Comparison of ENCODE assay signal across 1 cellular context in genomic region chr22:46595545-46595944, GRCh38.
TF ChIP-seq lines count a peak whose summit lies in the region.

No MANE protein-coding gene starts in this region.

TF ChIP-seq in K562, 482 proteins besides CTCF, POLR2A, EP300 and RAD21:
- TF ChIP-seq POLR2G (IDR thresholded peaks at IDR 0.05; ENCODE audit: low read depth, low read length) (peak; percentile 17; the same call in 1 of the 2 replicates), ZNF561 (CRISPR knock-in tag; conservative IDR thresholded peaks at IDR 0.05) (no peak), COPS2 (conservative IDR thresholded peaks at IDR 0.05) (no peak)
